In the genomic region with DNA sequence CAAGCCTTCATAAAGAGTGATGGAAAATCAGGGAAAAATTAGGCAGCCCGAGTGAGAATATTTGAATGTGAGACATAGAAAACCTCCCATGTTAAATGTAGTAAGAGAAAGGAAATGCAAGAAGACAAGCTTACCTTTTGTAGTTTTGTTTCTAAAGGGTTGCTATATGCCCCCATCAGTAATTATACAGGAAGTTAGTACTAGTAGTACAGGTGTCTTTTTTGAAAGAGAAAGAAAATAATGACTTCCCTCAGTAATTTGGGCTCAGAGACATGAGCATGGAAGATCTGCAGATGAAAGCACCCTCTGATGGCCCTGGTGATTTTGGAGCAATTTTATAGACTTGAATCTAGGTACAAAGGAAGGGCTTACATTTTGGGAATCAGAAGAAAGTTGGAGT, we compare ENCODE assay signal across 12 cellular contexts.
DNase-seq lines count a peak whose midpoint lies in the region; ATAC-seq, FAIRE-seq and TF ChIP-seq lines count a peak whose summit lies in the region.
"Had no signal": no experiment of that assay in that cellular context is flagged by ENCODE, and none has a peak within 500 bp of the region (broad histone marks: within the 10 kb centered on the region; RNA-seq: fewer than 3 reads in every experiment).

No MANE protein-coding gene starts in this region.

- H3K4me3 Mint-ChIP-seq in WTC11: no peak overlapping the region
- H3K4me3 Mint-ChIP-seq: activated naive CD4-positive, alpha-beta T cell treated with anti-CD3 and anti-CD28 coated beads, Interleukin-2, amount 10 ng/mL, durations not matched to agents 7 days and 5 days had no signal

- no peaks in the 10 kb centered on the region for H3K27me3 Mint-ChIP-seq in WTC11 (ENCODE audit: low read depth)
- H3K27me3 Mint-ChIP-seq: activated naive CD4-positive, alpha-beta T cell treated with anti-CD3 and anti-CD28 coated beads, Interleukin-2, amount 10 ng/mL, durations not matched to agents 7 days and 5 days had no signal

- peaks cover 9% of the 10 kb centered on the region; the same call in 1 of the 2 replicates for H3K36me3 ChIP-seq in RWPE2 (ENCODE audit: low read depth)

- no peak for FAIRE-seq in D721Med (lab: Jason Lieb, UNC)
- FAIRE-seq: RCC 7860 had no signal

- ATAC-seq in GM18505 (IDR thresholded peaks at IDR 0.05; ENCODE audit: unreplicated experiment) (peak; percentile 74), GM21367 (IDR thresholded peaks at IDR 0.05; ENCODE audit: unreplicated experiment) (peak; percentile 94), HG03039 (IDR thresholded peaks at IDR 0.05; ENCODE audit: unreplicated experiment) (peak; percentile 75), RWPE2 (ENCODE audit: low read depth) (no peak), foreskin keratinocyte (no peak), WTC11 (no peak)

- no peak for TF ChIP-seq CTCF in RWPE2 (IDR thresholded peaks at IDR 0.05; ENCODE audit: poor library complexity, severe bottlenecking)
- TF ChIP-seq CTCF in foreskin keratinocyte (conservative IDR thresholded peaks at IDR 0.05): no peak
- no peak for TF ChIP-seq CTCF in D721Med (IDR thresholded peaks at IDR 0.05; ENCODE audit: insufficient read depth, missing control alignments)
- no peak for TF ChIP-seq CTCF in WTC11 (IDR thresholded peaks at IDR 0.05)

- H3K27ac Mint-ChIP-seq in WTC11: no peak overlapping the region
- H3K27ac Mint-ChIP-seq: activated naive CD4-positive, alpha-beta T cell treated with anti-CD3 and anti-CD28 coated beads, Interleukin-2, amount 10 ng/mL, durations not matched to agents 7 days and 5 days had no signal

- DNase-seq in RWPE2 (ENCODE audit: low spot score): no peak
- no peak for DNase-seq in stimulated activated CD4-positive, alpha-beta T cell treated with anti-CD3 and anti-CD28 coated beads, Interleukin-4, amount 100 ng/mL, for 1 hour
- DNase-seq in foreskin keratinocyte: no peak
- DNase-seq in D721Med (ENCODE audit: insufficient read length, low spot score): no peak
- no peak for DNase-seq in WTC11 (ENCODE audit: low spot score)
- DNase-seq: activated naive CD4-positive, alpha-beta T cell treated with anti-CD3 and anti-CD28 coated beads, Interleukin-2, amount 10 ng/mL, durations not matched to agents 7 days and 5 days; head of caudate nucleus had no signal

- H3K9me3 ChIP-seq in RWPE2 (ENCODE audit: severe bottlenecking): no peaks in the 10 kb centered on the region

- no peaks in the 10 kb centered on the region for H3K36me3 Mint-ChIP-seq in WTC11

- H3K27ac ChIP-seq in RWPE2 (ENCODE audit: poor library complexity, severe bottlenecking): peak overlapping the region; percentile 34
- no peak overlapping the region for H3K27ac ChIP-seq in foreskin keratinocyte
- H3K27ac ChIP-seq: C4-2B had no signal

- no peaks in the 10 kb centered on the region; the same call in 1 of the 2 replicates for H3K4me1 Mint-ChIP-seq in WTC11

- no peak overlapping the region for H3K4me3 ChIP-seq in RWPE2 (ENCODE audit: severe bottlenecking)

- H3K9me3 Mint-ChIP-seq in WTC11: no peaks in the 10 kb centered on the region
- H3K9me3 Mint-ChIP-seq: activated naive CD4-positive, alpha-beta T cell treated with anti-CD3 and anti-CD28 coated beads, Interleukin-2, amount 10 ng/mL, durations not matched to agents 7 days and 5 days had no signal

- CTCF ChIA-PET in WTC11 (lab: Charles Lee): interaction anchor here (0.7 kb wide), 1 partner anchor 15 kb away, joined by 3 read pairs; no protein-coding TSS in a partner anchor

- H3K4me1 ChIP-seq in RWPE2 (ENCODE audit: insufficient read depth, poor library complexity, severe bottlenecking): peaks cover 17% of the 10 kb centered on the region
- peaks cover 7% of the 10 kb centered on the region for H3K4me1 ChIP-seq in foreskin keratinocyte

- TF ChIP-seq POLR2A in GM18505 (IDR thresholded peaks at IDR 0.05; ENCODE audit: borderline replicate concordance, extremely low read depth, insufficient read depth, insufficient read length): no peak

- no peaks in the 10 kb centered on the region for H3K27me3 ChIP-seq in RWPE2 (ENCODE audit: insufficient read depth, poor library complexity, severe bottlenecking)
- no peaks in the 10 kb centered on the region for H3K27me3 ChIP-seq in foreskin keratinocyte

- POLR2A ChIA-PET in WTC11 (lab: Charles Lee): no interaction called here

TF ChIP-seq in WTC11, 78 proteins besides CTCF, POLR2A, EP300 and RAD21 (continues in another document):
- TF ChIP-seq, protein P1, sequence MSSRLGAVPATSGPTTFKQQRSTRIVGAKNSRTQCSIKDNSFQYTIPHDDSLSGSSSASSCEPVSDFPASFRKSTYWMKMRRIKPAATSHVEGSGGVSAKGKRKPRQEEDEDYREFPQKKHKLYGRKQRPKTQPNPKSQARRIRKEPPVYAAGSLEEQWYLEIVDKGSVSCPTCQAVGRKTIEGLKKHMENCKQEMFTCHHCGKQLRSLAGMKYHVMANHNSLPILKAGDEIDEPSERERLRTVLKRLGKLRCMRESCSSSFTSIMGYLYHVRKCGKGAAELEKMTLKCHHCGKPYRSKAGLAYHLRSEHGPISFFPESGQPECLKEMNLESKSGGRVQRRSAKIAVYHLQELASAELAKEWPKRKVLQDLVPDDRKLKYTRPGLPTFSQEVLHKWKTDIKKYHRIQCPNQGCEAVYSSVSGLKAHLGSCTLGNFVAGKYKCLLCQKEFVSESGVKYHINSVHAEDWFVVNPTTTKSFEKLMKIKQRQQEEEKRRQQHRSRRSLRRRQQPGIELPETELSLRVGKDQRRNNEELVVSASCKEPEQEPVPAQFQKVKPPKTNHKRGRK (CRISPR knock-in tag; IDR thresholded peaks at IDR 0.05; ENCODE audit: borderline replicate concordance): no peak
- TF ChIP-seq, protein P2, sequence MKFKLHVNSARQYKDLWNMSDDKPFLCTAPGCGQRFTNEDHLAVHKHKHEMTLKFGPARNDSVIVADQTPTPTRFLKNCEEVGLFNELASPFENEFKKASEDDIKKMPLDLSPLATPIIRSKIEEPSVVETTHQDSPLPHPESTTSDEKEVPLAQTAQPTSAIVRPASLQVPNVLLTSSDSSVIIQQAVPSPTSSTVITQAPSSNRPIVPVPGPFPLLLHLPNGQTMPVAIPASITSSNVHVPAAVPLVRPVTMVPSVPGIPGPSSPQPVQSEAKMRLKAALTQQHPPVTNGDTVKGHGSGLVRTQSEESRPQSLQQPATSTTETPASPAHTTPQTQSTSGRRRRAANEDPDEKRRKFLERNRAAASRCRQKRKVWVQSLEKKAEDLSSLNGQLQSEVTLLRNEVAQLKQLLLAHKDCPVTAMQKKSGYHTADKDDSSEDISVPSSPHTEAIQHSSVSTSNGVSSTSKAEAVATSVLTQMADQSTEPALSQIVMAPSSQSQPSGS (CRISPR knock-in tag; IDR thresholded peaks at IDR 0.05; ENCODE audit: borderline replicate concordance, low read depth): no peak
- TF ChIP-seq ZNF423 (CRISPR knock-in tag; IDR thresholded peaks at IDR 0.05): no peak
- no peak for TF ChIP-seq SMAD4 (CRISPR knock-in tag; IDR thresholded peaks at IDR 0.05)
- TF ChIP-seq NR3C1 (CRISPR knock-in tag; conservative IDR thresholded peaks at IDR 0.05; ENCODE audit: low read depth): no peak
- TF ChIP-seq, protein P3, sequence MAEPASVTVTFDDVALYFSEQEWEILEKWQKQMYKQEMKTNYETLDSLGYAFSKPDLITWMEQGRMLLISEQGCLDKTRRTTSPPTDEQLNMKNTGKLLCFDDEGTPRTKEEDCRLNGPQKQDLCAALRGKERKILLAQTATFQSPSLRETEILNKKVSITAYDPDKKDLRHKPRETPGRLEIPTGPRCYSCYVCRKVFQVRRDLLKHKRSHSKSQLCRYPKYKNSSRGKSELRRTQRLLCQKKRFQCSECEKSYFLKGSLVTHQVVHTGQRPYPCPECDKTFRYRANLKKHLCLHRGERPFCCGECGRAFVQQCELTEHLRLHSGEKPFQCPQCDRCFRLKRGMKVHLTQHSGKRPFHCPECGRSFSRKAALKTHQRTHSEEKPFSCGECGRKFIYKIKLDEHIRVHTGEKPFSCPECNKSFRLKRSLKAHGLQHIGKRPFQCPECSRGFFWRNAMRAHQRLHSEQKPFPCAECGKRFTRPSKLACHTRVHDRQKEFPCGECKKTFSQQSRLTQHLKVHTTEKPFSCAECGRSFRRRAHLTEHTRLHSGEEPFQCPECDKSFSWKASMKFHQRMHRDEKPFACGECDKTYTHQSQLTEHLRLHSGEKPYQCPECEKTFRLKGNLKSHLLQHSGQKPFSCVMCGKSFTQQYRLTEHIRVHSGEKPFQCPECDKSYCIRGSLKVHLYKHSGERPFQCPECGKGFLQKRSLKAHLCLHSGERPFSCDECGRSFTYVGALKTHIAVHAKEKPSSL (CRISPR knock-in tag; conservative IDR thresholded peaks at IDR 0.05): no peak
- TF ChIP-seq, protein P4, sequence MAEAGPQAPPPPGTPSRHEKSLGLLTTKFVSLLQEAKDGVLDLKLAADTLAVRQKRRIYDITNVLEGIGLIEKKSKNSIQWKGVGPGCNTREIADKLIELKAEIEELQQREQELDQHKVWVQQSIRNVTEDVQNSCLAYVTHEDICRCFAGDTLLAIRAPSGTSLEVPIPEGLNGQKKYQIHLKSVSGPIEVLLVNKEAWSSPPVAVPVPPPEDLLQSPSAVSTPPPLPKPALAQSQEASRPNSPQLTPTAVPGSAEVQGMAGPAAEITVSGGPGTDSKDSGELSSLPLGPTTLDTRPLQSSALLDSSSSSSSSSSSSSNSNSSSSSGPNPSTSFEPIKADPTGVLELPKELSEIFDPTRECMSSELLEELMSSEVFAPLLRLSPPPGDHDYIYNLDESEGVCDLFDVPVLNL (CRISPR knock-in tag; IDR thresholded peaks at IDR 0.05; ENCODE audit: borderline replicate concordance, low read depth): no peak
- no peak for TF ChIP-seq TP53 (CRISPR knock-in tag; IDR thresholded peaks at IDR 0.05)
- TF ChIP-seq, protein P5, sequence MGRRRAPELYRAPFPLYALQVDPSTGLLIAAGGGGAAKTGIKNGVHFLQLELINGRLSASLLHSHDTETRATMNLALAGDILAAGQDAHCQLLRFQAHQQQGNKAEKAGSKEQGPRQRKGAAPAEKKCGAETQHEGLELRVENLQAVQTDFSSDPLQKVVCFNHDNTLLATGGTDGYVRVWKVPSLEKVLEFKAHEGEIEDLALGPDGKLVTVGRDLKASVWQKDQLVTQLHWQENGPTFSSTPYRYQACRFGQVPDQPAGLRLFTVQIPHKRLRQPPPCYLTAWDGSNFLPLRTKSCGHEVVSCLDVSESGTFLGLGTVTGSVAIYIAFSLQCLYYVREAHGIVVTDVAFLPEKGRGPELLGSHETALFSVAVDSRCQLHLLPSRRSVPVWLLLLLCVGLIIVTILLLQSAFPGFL (CRISPR knock-in tag; IDR thresholded peaks at IDR 0.05; ENCODE audit: borderline replicate concordance): no peak
- TF ChIP-seq GRHL2 (CRISPR knock-in tag; IDR thresholded peaks at IDR 0.05; ENCODE audit: insufficient replicate concordance, severe bottlenecking): no peak
- TF ChIP-seq, protein P6, sequence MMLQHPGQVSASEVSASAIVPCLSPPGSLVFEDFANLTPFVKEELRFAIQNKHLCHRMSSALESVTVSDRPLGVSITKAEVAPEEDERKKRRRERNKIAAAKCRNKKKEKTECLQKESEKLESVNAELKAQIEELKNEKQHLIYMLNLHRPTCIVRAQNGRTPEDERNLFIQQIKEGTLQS (CRISPR knock-in tag; conservative IDR thresholded peaks at IDR 0.05): no peak
- TF ChIP-seq CREB1 (CRISPR knock-in tag; IDR thresholded peaks at IDR 0.05): no peak

Comparison
In these comparisons a context has a peak if more than half of its experiments do, and no peak if none do; other contexts are left out.
1. ATAC-seq: peak in GM18505 (single experiment), GM21367 (single experiment) and HG03039 (single experiment); none in RWPE2 (single experiment), foreskin keratinocyte (single experiment) and WTC11 (single experiment).